ENCODE assay signal across 29 cellular contexts in genomic region chr10:68249297-68249696, GRCh38. TPM values are rescaled to one million over a fixed set of nuclear protein-coding genes. Genes with fewer than 3 reads are reported as not detected.
"Had no signal": no experiment of that assay in that cellular context is flagged by ENCODE, and none has a peak within 500 bp of the region (broad histone marks: within the 10 kb centered on the region; RNA-seq: fewer than 3 reads in every experiment).

No MANE protein-coding gene starts in this region.

- H3K9me3 ChIP-seq: left lung, mucosa of descending colon, neutrophil, right atrium auricular region, right lobe of liver, spleen, suprapubic skin, thoracic aorta, tibial artery, upper lobe of right lung had no signal

- H2AFZ ChIP-seq: parathyroid adenoma had no signal

- H3K9ac ChIP-seq: parathyroid adenoma had no signal

- DNase-seq: head of caudate nucleus; hippocampal formation; kidney glomerular epithelial cell; left cardiac atrium; left lung; midbrain; mucosa of descending colon; naive thymus-derived CD8-positive, alpha-beta T cell; occipital lobe; right lobe of liver; small intestine; spleen; stimulated activated CD4-positive, alpha-beta T cell treated with anti-CD3 and anti-CD28 coated beads, Interleukin-4, amount 100 ng/mL, for 24 hours; stimulated activated naive CD4-positive, alpha-beta T cell; tibial artery; trophoblast cell; upper lobe of right lung had no signal

- H3K4me3 ChIP-seq: left lung, mucosa of descending colon, right atrium auricular region, right lobe of liver, spleen, suprapubic skin, thoracic aorta, tibial artery, upper lobe of right lung had no signal

- H3K36me3 ChIP-seq: left lung, neutrophil, right atrium auricular region, right lobe of liver, spleen, suprapubic skin, thoracic aorta, tibial artery, upper lobe of right lung had no signal

- H3K27me3 ChIP-seq: left lung, neutrophil, right atrium auricular region, right lobe of liver, spleen, suprapubic skin, tibial artery, upper lobe of right lung had no signal

- H3K4me1 ChIP-seq: left lung, parathyroid adenoma, right atrium auricular region, right lobe of liver, suprapubic skin, tibial artery, upper lobe of right lung had no signal

- H3K27ac ChIP-seq: left lung, neutrophil, parathyroid adenoma, right atrium auricular region, right lobe of liver, spleen, suprapubic skin, thoracic aorta, tibial artery, upper lobe of right lung had no signal

RNA-seq across cellular contexts. Expression of gene ATOH7, which starts 17.4 kb away (rescaled TPM):
- total RNA-seq: left cardiac atrium; left lung; lung microvascular endothelial cell; mesenteric fat pad; naive thymus-derived CD8-positive, alpha-beta T cell; osteocyte; posterior vena cava; pulmonary artery endothelial cell; right atrium auricular region; spleen; subcutaneous adipose tissue; suprapubic skin; thoracic aorta; upper lobe of right lung had no signal
- polyA plus RNA-seq: keratinocyte; naive thymus-derived CD8-positive, alpha-beta T cell had no signal
